ENCODE assay signal across 17 cellular contexts in genomic region chr9:124510650-124511425, GRCh38. TPM values are rescaled to one million over a fixed set of nuclear protein-coding genes. Genes with fewer than 3 reads are reported as not detected.
DNase-seq lines count a peak whose midpoint lies in the region; ATAC-seq and TF ChIP-seq lines count a peak whose summit lies in the region.
"Had no signal": no experiment of that assay in that cellular context is flagged by ENCODE, and none has a peak within 500 bp of the region (broad histone marks: within the 10 kb centered on the region; RNA-seq: fewer than 3 reads in every experiment).

No MANE protein-coding gene starts in this region.

- TF ChIP-seq POLR2A in IMR-90 (IDR thresholded peaks at IDR 0.05; ENCODE audit: low read depth, low read length): no peak

- 100% methylated on average over 1 of the region's 9 CpGs; no CpG with 5 or more reads in 1 of the 2 experiments for WGBS in IMR-90 (ENCODE audit: extremely low coverage in 2 of 2, insufficient read length in 1 of 2), 2 experiments
- 90 to 91% methylated on average over 8 to 9 of the region's 9 CpGs for WGBS in endodermal cell (ENCODE audit: insufficient coverage in 1 of 2, insufficient read length in 1 of 2), 2 experiments
- 79% methylated on average over 8 of the region's 9 CpGs for whole genome bisulfite sequencing in mesenchymal stem cell

- no peak overlapping the region for H3K4me3 ChIP-seq in IMR-90 (ENCODE audit: insufficient read depth, low read depth, low read length)
- H3K4me3 ChIP-seq in endodermal cell (ENCODE audit: low read length): no peak overlapping the region
- H3K4me3 ChIP-seq in mesenchymal stem cell (ENCODE audit: insufficient read depth in 1 of 2, low read depth in 1 of 2, low read length in 2 of 2): no peak overlapping the region
- H3K4me3 ChIP-seq: cardiac muscle cell, esophagus muscularis mucosa had no signal

- H3K4me1 Mint-ChIP-seq in endodermal cell: peaks cover 7% of the 10 kb centered on the region

- no peaks in the 10 kb centered on the region for H3K9me3 ChIP-seq in IMR-90 (ENCODE audit: control insufficient read depth, insufficient read depth, low read length)
- no peaks in the 10 kb centered on the region for H3K9me3 ChIP-seq in endodermal cell (ENCODE audit: control insufficient read depth, low read length)
- no peaks in the 10 kb centered on the region for H3K9me3 ChIP-seq in mesenchymal stem cell (ENCODE audit: control insufficient read depth, low read length)
- H3K9me3 ChIP-seq: esophagus muscularis mucosa had no signal

- no peak overlapping the region for H3K18ac ChIP-seq in IMR-90 (ENCODE audit: low read depth, low read length)
- H3K18ac ChIP-seq in mesenchymal stem cell (ENCODE audit: low read depth in 1 of 2, low read length in 2 of 2): no peak overlapping the region

- H3K9me3 Mint-ChIP-seq in endodermal cell: no peaks in the 10 kb centered on the region
- H3K9me3 Mint-ChIP-seq: T-helper 1 cell treated with Interleukin-12 subunit alpha and Interleukin-12 subunit beta and Interleukin-4 antibody, amounts not matched to agents 30 μg/mL and 1 μg/mL, for 36 hours had no signal

- TF ChIP-seq CTCF in IMR-90 (conservative IDR thresholded peaks at IDR 0.05; ENCODE audit: low read depth, low read length) (no peak), endodermal cell (conservative IDR thresholded peaks at IDR 0.05) (no peak)

- H2BK12ac ChIP-seq in mesenchymal stem cell (ENCODE audit: low read length in 2 of 2): peak overlapping the region in 1 of 2 experiments; percentile 57

- no peak overlapping the region for H2BK5ac ChIP-seq in IMR-90 (ENCODE audit: low read depth, low read length, poor library complexity, severe bottlenecking)
- no peak overlapping the region for H2BK5ac ChIP-seq in mesenchymal stem cell (ENCODE audit: low read depth, low read length, poor library complexity, severe bottlenecking)

- no peak overlapping the region for H2BK120ac ChIP-seq in IMR-90 (ENCODE audit: low read depth, low read length)
- no peak overlapping the region for H2BK120ac ChIP-seq in mesenchymal stem cell (ENCODE audit: low read depth, low read length)

- peaks cover 12% of the 10 kb centered on the region for H3K27me3 Mint-ChIP-seq in endodermal cell (ENCODE audit: insufficient read depth)

- H2AFZ ChIP-seq in IMR-90 (replicated peaks; ENCODE audit: low read length, poor library complexity) (no peak overlapping the region), mesenchymal stem cell (ENCODE audit: low read depth, low read length) (no peak overlapping the region)

- H3K23ac ChIP-seq in IMR-90 (ENCODE audit: low read depth, low read length) (no peak overlapping the region), mesenchymal stem cell (ENCODE audit: low read length in 2 of 2) (no peak overlapping the region)

- H3K27ac ChIP-seq in IMR-90 (ENCODE audit: insufficient read depth, low read length) (no peak overlapping the region), endodermal cell (ENCODE audit: low read depth, low read length) (no peak overlapping the region), mesenchymal stem cell (ENCODE audit: low read length, poor library complexity, severe bottlenecking) (no peak overlapping the region)
- H3K27ac ChIP-seq: cardiac muscle cell, esophagus muscularis mucosa had no signal

- H3K56ac ChIP-seq in IMR-90 (ENCODE audit: extremely low read depth, insufficient read depth, low read length): no peak overlapping the region

- H4K91ac ChIP-seq in IMR-90 (ENCODE audit: insufficient read depth, low read depth, low read length): no peak overlapping the region
- H4K91ac ChIP-seq in mesenchymal stem cell (ENCODE audit: low read length): no peak overlapping the region

- H3K79me1 ChIP-seq in IMR-90 (ENCODE audit: low read depth in 1 of 2, low read length in 2 of 2) (no peaks in the 10 kb centered on the region), mesenchymal stem cell (replicated peaks; ENCODE audit: low read length, poor library complexity, severe bottlenecking) (no peaks in the 10 kb centered on the region)

- intact Hi-C loops in IMR-90 (cut with micrococcal nuclease): no loop called here

- H3K4me1 ChIP-seq in IMR-90 (ENCODE audit: control insufficient read depth, insufficient read depth, low read length): no peaks in the 10 kb centered on the region; the same call in 1 of the 2 replicates
- peaks cover 4% of the 10 kb centered on the region for H3K4me1 ChIP-seq in endodermal cell (ENCODE audit: control insufficient read depth, insufficient read depth, low read length)
- no peaks in the 10 kb centered on the region for H3K4me1 ChIP-seq in mesenchymal stem cell (ENCODE audit: control insufficient read depth, insufficient read depth, low read depth, low read length)

- no peaks in the 10 kb centered on the region for H3K36me3 Mint-ChIP-seq in endodermal cell (ENCODE audit: low read depth)

- no peaks in the 10 kb centered on the region for H4K20me1 ChIP-seq in IMR-90 (ENCODE audit: insufficient read depth, low read length)

- no peak overlapping the region for H3K4me3 Mint-ChIP-seq in endodermal cell
- H3K4me3 Mint-ChIP-seq: T-helper 1 cell treated with Interleukin-12 subunit alpha and Interleukin-12 subunit beta and Interleukin-4 antibody, amounts not matched to agents 30 μg/mL and 1 μg/mL, for 36 hours had no signal

- H2BK15ac ChIP-seq in IMR-90 (ENCODE audit: low read depth, low read length) (no peak overlapping the region), mesenchymal stem cell (ENCODE audit: low read depth, poor library complexity, severe bottlenecking) (no peak overlapping the region)

- H3K9ac ChIP-seq in IMR-90 (ENCODE audit: low read depth, low read length) (no peak overlapping the region), endodermal cell (ENCODE audit: extremely low read depth, low read length, poor library complexity, severe bottlenecking) (no peak overlapping the region), mesenchymal stem cell (ENCODE audit: low read length) (no peak overlapping the region)

- peak; percentile 29 for DNase-seq in ELR (ENCODE audit: low read depth)
- DNase-seq in IMR-90: peak; percentile 21
- DNase-seq in endodermal cell: no peak
- peak; percentile 76 for DNase-seq in mesenchymal stem cell
- no peak for DNase-seq in NCI-H748 treated with DMSO at 0.1 percent for 48 hours (lab: John Stamatoyannopoulos, UW)
- DNase-seq in KBM-7: no peak
- DNase-seq: activated CD4-positive, alpha-beta T cell treated with anti-CD3 and anti-CD28 coated beads, Interleukin-2, amount 50 U/mL, for 1 hour; activated CD8-positive, alpha-beta memory T cell treated with anti-CD3 and anti-CD28 coated beads, Interleukin-2, amount 50 U/mL, for 48 hours; activated effector memory CD4-positive, alpha-beta T cell treated with Interleukin-2 at 50 U/mL for 16 hours; left ventricle myocardium superior; NCI-H187 treated with DMSO at 0.1 percent for 48 hours had no signal

- ATAC-seq in IMR-90 (ENCODE audit: low read depth) (0 out of 2 replicates have a peak, but pooled peaks have one; percentile 19), GM18868 (IDR thresholded peaks at IDR 0.05; ENCODE audit: unreplicated experiment) (no peak)
- ATAC-seq: left ventricle myocardium superior had no signal

- in situ Hi-C loops in IMR-90 (cut with MboI; ENCODE audit: low sequenced_read_pairs) (no loop called here), KBM-7 (cut with MboI; ENCODE audit: low pct_unique_long_range_greater_than_20kb, low sequenced_read_pairs) (no loop called here)

- no peaks in the 10 kb centered on the region for H3K9me1 ChIP-seq in IMR-90 (ENCODE audit: insufficient read depth, low read length)

- BruUV-seq in IMR-90 (replicated peaks; lab: Mats Ljungman, UMichigan): no TSS peak

- POLR2A ChIA-PET in IMR-90 (lab: Charles Lee; ENCODE audit: unreplicated experiment): no interaction called here

- no peaks in the 10 kb centered on the region for H3K36me3 ChIP-seq in IMR-90 (ENCODE audit: control insufficient read depth, insufficient read depth, low read length)
- no peaks in the 10 kb centered on the region for H3K36me3 ChIP-seq in endodermal cell (ENCODE audit: control insufficient read depth, insufficient read depth, low read length)
- H3K36me3 ChIP-seq in mesenchymal stem cell (ENCODE audit: control insufficient read depth in 1 of 2, insufficient read depth in 2 of 2, low read depth in 1 of 2, low read length in 2 of 2): no peaks in the 10 kb centered on the region
- H3K36me3 ChIP-seq: cardiac muscle cell, esophagus muscularis mucosa had no signal

- no peak overlapping the region for H2AK5ac ChIP-seq in IMR-90 (ENCODE audit: low read depth, low read length)
- H2AK5ac ChIP-seq in mesenchymal stem cell (ENCODE audit: low read length, severe bottlenecking): no peak overlapping the region

- H3K27ac Mint-ChIP-seq in endodermal cell: peak overlapping the region; percentile 48
- H3K27ac Mint-ChIP-seq: T-helper 1 cell treated with Interleukin-12 subunit alpha and Interleukin-12 subunit beta and Interleukin-4 antibody, amounts not matched to agents 30 μg/mL and 1 μg/mL, for 36 hours had no signal

- H2BK20ac ChIP-seq in IMR-90 (ENCODE audit: low read depth, low read length): no peak overlapping the region

- no peak overlapping the region for H4K5ac ChIP-seq in IMR-90 (ENCODE audit: low read depth, low read length)

- H3K27me3 ChIP-seq in IMR-90 (ENCODE audit: control insufficient read depth, insufficient read depth, low read length): peaks cover 46% of the 10 kb centered on the region
- H3K27me3 ChIP-seq in endodermal cell (ENCODE audit: control insufficient read depth, insufficient read depth, low read length, poor library complexity, severe bottlenecking): peaks cover 6% of the 10 kb centered on the region
- H3K27me3 ChIP-seq in mesenchymal stem cell (ENCODE audit: control insufficient read depth in 1 of 2, insufficient read depth in 1 of 2, low read length in 2 of 2): peaks cover 15 to 58% of the 10 kb centered on the region in 2 experiments

- H3K14ac ChIP-seq in IMR-90 (replicated peaks; ENCODE audit: low read depth, low read length): no peak overlapping the region; the same call in 1 of the 2 replicates
- peak overlapping the region in 1 of 2 experiments; percentile 72 for H3K14ac ChIP-seq in mesenchymal stem cell (ENCODE audit: low read length in 2 of 2)

- H3K4me2 ChIP-seq in IMR-90 (ENCODE audit: low read depth, low read length) (no peak overlapping the region), mesenchymal stem cell (ENCODE audit: low read length, poor library complexity, severe bottlenecking) (no peak overlapping the region)

- H4K8ac ChIP-seq in IMR-90 (ENCODE audit: low read depth in 2 of 2, low read length in 2 of 2): no peak overlapping the region
- H4K8ac ChIP-seq in mesenchymal stem cell (ENCODE audit: low read length): no peak overlapping the region

- dilution Hi-C loops in IMR-90 (cut with HindIII; ENCODE audit: low sequenced_read_pairs, unreplicated experiment): no loop called here

- H2AK9ac ChIP-seq in IMR-90 (replicated peaks; ENCODE audit: low read depth, low read length, poor library complexity): no peak overlapping the region

- H3K4ac ChIP-seq in IMR-90 (ENCODE audit: low read depth, low read length) (no peak overlapping the region), mesenchymal stem cell (ENCODE audit: low read depth in 1 of 2, low read length in 2 of 2) (no peak overlapping the region)

- CTCF ChIA-PET in IMR-90 (lab: Yijun Ruan, JAX): no interaction called here

- TF ChIP-seq RAD21 in IMR-90 (IDR thresholded peaks at IDR 0.05; ENCODE audit: low read length): no peak

RNA-seq across cellular contexts. Expression of gene NR5A1, which starts 3.6 kb away (rescaled TPM):
- total RNA-seq in IMR-90 (2012; rRNA removed) (not detected in 2 replicates), endodermal cell (under 1 TPM in 1 of 2 donors, not detected in 1; 0.37 TPM)
- polyA plus RNA-seq in IMR-90 (2012; rRNA removed): not detected in 2 replicates
- not detected in 2 replicates for polyA plus RNA-seq in IMR-90 (2012; cell fraction: cytosol; rRNA removed)
- polyA plus RNA-seq in IMR-90 (2012; cell fraction: nucleus; rRNA removed; ENCODE audit: low replicate concordance): not detected in 2 replicates
- 0.25 TPM for polyA plus RNA-seq in endodermal cell (2013, experiment 1 of 2)
- polyA plus RNA-seq in endodermal cell (2013, experiment 2 of 2): not detected
- not detected for polyA plus RNA-seq in mesenchymal stem cell (2013, experiment 1 of 2)
- not detected for polyA plus RNA-seq in mesenchymal stem cell (2013, experiment 2 of 2)
- total RNA-seq: left ventricle myocardium superior, NCI-H460, temporal lobe had no signal
- polyA plus RNA-seq: cardiac muscle cell had no signal

Comparison
In these comparisons a context has a peak if more than half of its experiments do, and no peak if none do; other contexts are left out.
1. DNase-seq: peak in ELR (single experiment), IMR-90 (single experiment) and mesenchymal stem cell (single experiment); none in endodermal cell (single experiment), NCI-H748 treated with DMSO at 0.1 percent for 48 hours (single experiment) and KBM-7 (single experiment).